11 cellular contexts compared by ENCODE assay signal in genomic region chr3:114449271-114450007, GRCh38.
DNase-seq lines count a peak whose midpoint lies in the region; ATAC-seq, FAIRE-seq and TF ChIP-seq lines count a peak whose summit lies in the region.
"Had no signal": no experiment of that assay in that cellular context is flagged by ENCODE, and none has a peak within 500 bp of the region (broad histone marks: within the 10 kb centered on the region; RNA-seq: fewer than 3 reads in every experiment).

No MANE protein-coding gene starts in this region.

- no peaks in the 10 kb centered on the region for H3K9me3 Mint-ChIP-seq in mesothelial cell of epicardium

- H3K4me1 Mint-ChIP-seq in mesothelial cell of epicardium = peaks cover 44% of the 10 kb centered on the region

- TF ChIP-seq CTCF in mesothelial cell of epicardium (IDR thresholded peaks at IDR 0.05; ENCODE audit: unreplicated experiment) = no peak

- peaks cover 8% of the 10 kb centered on the region for H3K27me3 Mint-ChIP-seq in mesothelial cell of epicardium (ENCODE audit: low read depth)

- ATAC-seq in HG02759 (IDR thresholded peaks at IDR 0.05; ENCODE audit: unreplicated experiment) (peak; percentile 31), HG03196 (IDR thresholded peaks at IDR 0.05; ENCODE audit: unreplicated experiment) (no peak)
- ATAC-seq: left cardiac atrium had no signal

- FAIRE-seq in GM12892 (lab: Jason Lieb, UNC) = peak; percentile 84

- H3K27ac Mint-ChIP-seq in mesothelial cell of epicardium = peak overlapping the region; percentile 35

- DNase-seq in GM12892 (ENCODE audit: insufficient read length) (no peak), NCI-H69 (lab: John Stamatoyannopoulos, UW) (peak; percentile 0), mesothelial cell of epicardium (ENCODE audit: low spot score in 2 of 2, unreplicated experiment in 2 of 2) (no peak), NCI-H187 (lab: John Stamatoyannopoulos, UW) (no peak), NCI-H524 (lab: John Stamatoyannopoulos, UW) (no peak)
- DNase-seq in stimulated activated naive CD4-positive, alpha-beta T cell treated with Interleukin-2 at 50 U/mL for 16 hours (lab: John Stamatoyannopoulos, UW) = no peak
- DNase-seq: activated CD4-positive, alpha-beta T cell treated with anti-CD3 and anti-CD28 coated beads, Interleukin-2, amount 50 U/mL, for 1 hour; colonic mucosa; left cardiac atrium had no signal

- H3K36me3 Mint-ChIP-seq in mesothelial cell of epicardium = no peaks in the 10 kb centered on the region

- no peak overlapping the region for H3K4me3 Mint-ChIP-seq in mesothelial cell of epicardium

- no peak for TF ChIP-seq POLR2A in GM12892 (IDR thresholded peaks at IDR 0.05; ENCODE audit: low read depth, low read length)
